1 cellular context compared by ENCODE assay signal in the genomic region with DNA sequence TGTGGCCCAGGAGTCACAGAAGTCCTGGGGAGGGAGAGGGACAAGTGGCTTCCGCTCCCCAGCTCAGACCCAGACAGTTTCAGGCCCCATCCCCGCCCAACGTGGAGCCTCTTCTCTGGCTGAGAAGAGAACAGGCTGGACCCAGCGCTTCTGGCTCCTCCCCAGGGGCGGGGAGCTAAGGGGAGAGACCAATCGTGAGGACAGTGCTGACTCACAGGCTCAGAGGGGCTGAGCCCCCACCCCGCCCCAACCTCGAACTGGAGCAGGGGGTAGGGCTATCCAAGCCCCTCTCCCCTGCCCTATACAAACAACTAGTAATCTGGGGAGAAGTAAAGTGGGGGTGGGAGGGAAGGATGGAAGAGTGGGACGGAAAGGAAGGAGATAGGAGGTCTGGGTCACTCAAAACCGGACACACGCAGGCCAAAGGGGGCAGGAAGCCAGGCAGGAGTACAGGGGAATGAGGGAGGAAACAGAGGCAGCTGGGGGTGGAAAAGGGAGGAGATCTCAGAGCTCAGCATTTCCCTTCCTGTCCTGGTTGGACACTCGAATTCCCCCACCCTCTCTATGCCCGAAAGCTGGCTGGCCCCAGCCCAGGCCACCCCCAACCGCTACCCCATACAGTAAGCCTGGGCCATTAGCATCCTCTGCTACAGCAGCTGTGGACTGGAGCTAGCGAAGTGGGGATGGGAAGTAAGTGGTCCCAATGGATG.
A peak's percentile ranks its signal among the peaks of the same experiment; 100 is the strongest.
TF ChIP-seq lines count a peak whose summit lies in the region.

A gene with protein sequence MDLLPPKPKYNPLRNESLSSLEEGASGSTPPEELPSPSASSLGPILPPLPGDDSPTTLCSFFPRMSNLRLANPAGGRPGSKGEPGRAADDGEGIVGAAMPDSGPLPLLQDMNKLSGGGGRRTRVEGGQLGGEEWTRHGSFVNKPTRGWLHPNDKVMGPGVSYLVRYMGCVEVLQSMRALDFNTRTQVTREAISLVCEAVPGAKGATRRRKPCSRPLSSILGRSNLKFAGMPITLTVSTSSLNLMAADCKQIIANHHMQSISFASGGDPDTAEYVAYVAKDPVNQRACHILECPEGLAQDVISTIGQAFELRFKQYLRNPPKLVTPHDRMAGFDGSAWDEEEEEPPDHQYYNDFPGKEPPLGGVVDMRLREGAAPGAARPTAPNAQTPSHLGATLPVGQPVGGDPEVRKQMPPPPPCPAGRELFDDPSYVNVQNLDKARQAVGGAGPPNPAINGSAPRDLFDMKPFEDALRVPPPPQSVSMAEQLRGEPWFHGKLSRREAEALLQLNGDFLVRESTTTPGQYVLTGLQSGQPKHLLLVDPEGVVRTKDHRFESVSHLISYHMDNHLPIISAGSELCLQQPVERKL (minus strand): TSS at position 117 of the 710 bp plus-strand sequence. CDS start 221 bp downstream, outside the sequence.

TF ChIP-seq in HepG2, 621 proteins besides CTCF, POLR2A, EP300 and RAD21 (continued from another document and continues in another):
- TF ChIP-seq AGO2 (optimal IDR thresholded peaks at IDR 0.05; ENCODE audit: low read depth, low read length) (no peak), ZNF251 (CRISPR knock-in tag; IDR thresholded peaks at IDR 0.05) (no peak), HMG20A (CRISPR knock-in tag; IDR thresholded peaks at IDR 0.05; ENCODE audit: borderline replicate concordance) (no peak), HMG20B (CRISPR knock-in tag; conservative IDR thresholded peaks at IDR 0.05) (no peak), SOX5 (CRISPR knock-in tag; IDR thresholded peaks at IDR 0.05; ENCODE audit: borderline replicate concordance) (no peak), PAWR (CRISPR knock-in tag; IDR thresholded peaks at IDR 0.05; ENCODE audit: borderline replicate concordance) (no peak), ZC3H13 (CRISPR knock-in tag; IDR thresholded peaks at IDR 0.05) (no peak), SRF (IDR thresholded peaks at IDR 0.05; ENCODE audit: low read depth, low read length) (no peak), ZNF235 (CRISPR knock-in tag; IDR thresholded peaks at IDR 0.05; ENCODE audit: borderline replicate concordance) (no peak), ZNF501 (CRISPR knock-in tag; IDR thresholded peaks at IDR 0.05) (peak; percentile 74), KLF9 (CRISPR knock-in tag; IDR thresholded peaks at IDR 0.05; ENCODE audit: low read depth) (no peak), TCF12 (IDR thresholded peaks at IDR 0.05) (no peak), TCF12 (CRISPR knock-in tag; IDR thresholded peaks at IDR 0.05) (no peak), ELF4 (CRISPR knock-in tag; IDR thresholded peaks at IDR 0.05; ENCODE audit: borderline replicate concordance) (no peak), HNF4G (IDR thresholded peaks at IDR 0.05; ENCODE audit: borderline replicate concordance, low read depth, low read length) (no peak), HNF4G (CRISPR knock-in tag; IDR thresholded peaks at IDR 0.05; ENCODE audit: borderline replicate concordance, low read depth) (no peak), ZNF577 (CRISPR knock-in tag; IDR thresholded peaks at IDR 0.05; ENCODE audit: borderline replicate concordance, low read depth) (no peak), ATM (IDR thresholded peaks at IDR 0.05; ENCODE audit: borderline replicate concordance) (no peak), ZNF605 (CRISPR knock-in tag; IDR thresholded peaks at IDR 0.05) (no peak), ELF3 (CRISPR knock-in tag; IDR thresholded peaks at IDR 0.05) (no peak; the same call in 1 of the 2 replicates), YEATS4 (CRISPR knock-in tag; IDR thresholded peaks at IDR 0.05; ENCODE audit: borderline replicate concordance) (no peak; the same call in 1 of the 2 replicates), ZNF556 (CRISPR knock-in tag; IDR thresholded peaks at IDR 0.05; ENCODE audit: borderline replicate concordance) (no peak), SNAI1 (CRISPR knock-in tag; IDR thresholded peaks at IDR 0.05; ENCODE audit: borderline replicate concordance) (no peak), TBL1XR1 (IDR thresholded peaks at IDR 0.05; ENCODE audit: borderline replicate concordance, low read length, partially characterized antibody) (no peak), RARA (CRISPR knock-in tag; IDR thresholded peaks at IDR 0.05) (no peak), MTF2 (CRISPR knock-in tag; IDR thresholded peaks at IDR 0.05; ENCODE audit: borderline replicate concordance) (no peak), RFX3 (CRISPR knock-in tag; IDR thresholded peaks at IDR 0.05) (no peak), SUZ12 (IDR thresholded peaks at IDR 0.05; ENCODE audit: low read depth, low read length) (no peak), ZNF672 (CRISPR knock-in tag; IDR thresholded peaks at IDR 0.05) (no peak), ZNF564 (CRISPR knock-in tag; IDR thresholded peaks at IDR 0.05) (no peak), CREM (IDR thresholded peaks at IDR 0.05) (peak; percentile 27; the same call in 1 of the 2 replicates), CREM (CRISPR knock-in tag; IDR thresholded peaks at IDR 0.05) (no peak), ZBTB7B (CRISPR knock-in tag; IDR thresholded peaks at IDR 0.05) (peak; percentile 26; the same call in 1 of the 2 replicates), ZNF382 (CRISPR knock-in tag; IDR thresholded peaks at IDR 0.05; ENCODE audit: borderline replicate concordance) (no peak), TSC22D2 (CRISPR knock-in tag; IDR thresholded peaks at IDR 0.05; ENCODE audit: borderline replicate concordance) (no peak), ZNF720 (CRISPR knock-in tag; IDR thresholded peaks at IDR 0.05) (no peak), ZNF547 (CRISPR knock-in tag; IDR thresholded peaks at IDR 0.05) (no peak), KLF6 (CRISPR knock-in tag; IDR thresholded peaks at IDR 0.05) (no peak), CBX5 (CRISPR knock-in tag; IDR thresholded peaks at IDR 0.05; ENCODE audit: borderline replicate concordance) (no peak), ISL2 (CRISPR knock-in tag; IDR thresholded peaks at IDR 0.05) (no peak), ZNF670 (CRISPR knock-in tag; IDR thresholded peaks at IDR 0.05; ENCODE audit: borderline replicate concordance) (no peak), FOXM1 (CRISPR knock-in tag; IDR thresholded peaks at IDR 0.05) (no peak), ZNF343 (CRISPR knock-in tag; IDR thresholded peaks at IDR 0.05) (no peak), ZFP1 (CRISPR knock-in tag; IDR thresholded peaks at IDR 0.05) (no peak), ZKSCAN1 (IDR thresholded peaks at IDR 0.05; ENCODE audit: low read length) (no peak), ZNF317 (CRISPR knock-in tag; IDR thresholded peaks at IDR 0.05) (no peak), HHEX (CRISPR knock-in tag; IDR thresholded peaks at IDR 0.05) (no peak), ZNF567 (CRISPR knock-in tag; IDR thresholded peaks at IDR 0.05; ENCODE audit: borderline replicate concordance) (no peak), MTA1 (CRISPR knock-in tag; IDR thresholded peaks at IDR 0.05; ENCODE audit: borderline replicate concordance) (no peak), ZNF530 (CRISPR knock-in tag; IDR thresholded peaks at IDR 0.05; ENCODE audit: low read depth) (no peak), ZNF10 (CRISPR knock-in tag; IDR thresholded peaks at IDR 0.05; ENCODE audit: borderline replicate concordance, low read depth) (no peak), ZFY (CRISPR knock-in tag; IDR thresholded peaks at IDR 0.05) (no peak; the same call in 1 of the 2 replicates), ZNF652 (CRISPR knock-in tag; IDR thresholded peaks at IDR 0.05; ENCODE audit: borderline replicate concordance, low read depth) (no peak), MIXL1 (CRISPR knock-in tag; IDR thresholded peaks at IDR 0.05) (no peak), PPARG (CRISPR knock-in tag; conservative IDR thresholded peaks at IDR 0.05) (0 out of 2 replicates have a peak, but pooled peaks have one; percentile 40), HOXA9 (CRISPR knock-in tag; IDR thresholded peaks at IDR 0.05; ENCODE audit: borderline replicate concordance) (no peak), ZMYM4 (CRISPR knock-in tag; IDR thresholded peaks at IDR 0.05) (no peak)
- TF ChIP-seq, protein P1, sequence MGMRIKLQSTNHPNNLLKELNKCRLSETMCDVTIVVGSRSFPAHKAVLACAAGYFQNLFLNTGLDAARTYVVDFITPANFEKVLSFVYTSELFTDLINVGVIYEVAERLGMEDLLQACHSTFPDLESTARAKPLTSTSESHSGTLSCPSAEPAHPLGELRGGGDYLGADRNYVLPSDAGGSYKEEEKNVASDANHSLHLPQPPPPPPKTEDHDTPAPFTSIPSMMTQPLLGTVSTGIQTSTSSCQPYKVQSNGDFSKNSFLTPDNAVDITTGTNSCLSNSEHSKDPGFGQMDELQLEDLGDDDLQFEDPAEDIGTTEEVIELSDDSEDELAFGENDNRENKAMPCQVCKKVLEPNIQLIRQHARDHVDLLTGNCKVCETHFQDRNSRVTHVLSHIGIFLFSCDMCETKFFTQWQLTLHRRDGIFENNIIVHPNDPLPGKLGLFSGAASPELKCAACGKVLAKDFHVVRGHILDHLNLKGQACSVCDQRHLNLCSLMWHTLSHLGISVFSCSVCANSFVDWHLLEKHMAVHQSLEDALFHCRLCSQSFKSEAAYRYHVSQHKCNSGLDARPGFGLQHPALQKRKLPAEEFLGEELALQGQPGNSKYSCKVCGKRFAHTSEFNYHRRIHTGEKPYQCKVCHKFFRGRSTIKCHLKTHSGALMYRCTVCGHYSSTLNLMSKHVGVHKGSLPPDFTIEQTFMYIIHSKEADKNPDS (CRISPR knock-in tag; IDR thresholded peaks at IDR 0.05): no peak
- TF ChIP-seq, protein P2, sequence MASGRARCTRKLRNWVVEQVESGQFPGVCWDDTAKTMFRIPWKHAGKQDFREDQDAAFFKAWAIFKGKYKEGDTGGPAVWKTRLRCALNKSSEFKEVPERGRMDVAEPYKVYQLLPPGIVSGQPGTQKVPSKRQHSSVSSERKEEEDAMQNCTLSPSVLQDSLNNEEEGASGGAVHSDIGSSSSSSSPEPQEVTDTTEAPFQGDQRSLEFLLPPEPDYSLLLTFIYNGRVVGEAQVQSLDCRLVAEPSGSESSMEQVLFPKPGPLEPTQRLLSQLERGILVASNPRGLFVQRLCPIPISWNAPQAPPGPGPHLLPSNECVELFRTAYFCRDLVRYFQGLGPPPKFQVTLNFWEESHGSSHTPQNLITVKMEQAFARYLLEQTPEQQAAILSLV (CRISPR knock-in tag; IDR thresholded peaks at IDR 0.05; ENCODE audit: borderline replicate concordance): no peak
- TF ChIP-seq, protein P3, sequence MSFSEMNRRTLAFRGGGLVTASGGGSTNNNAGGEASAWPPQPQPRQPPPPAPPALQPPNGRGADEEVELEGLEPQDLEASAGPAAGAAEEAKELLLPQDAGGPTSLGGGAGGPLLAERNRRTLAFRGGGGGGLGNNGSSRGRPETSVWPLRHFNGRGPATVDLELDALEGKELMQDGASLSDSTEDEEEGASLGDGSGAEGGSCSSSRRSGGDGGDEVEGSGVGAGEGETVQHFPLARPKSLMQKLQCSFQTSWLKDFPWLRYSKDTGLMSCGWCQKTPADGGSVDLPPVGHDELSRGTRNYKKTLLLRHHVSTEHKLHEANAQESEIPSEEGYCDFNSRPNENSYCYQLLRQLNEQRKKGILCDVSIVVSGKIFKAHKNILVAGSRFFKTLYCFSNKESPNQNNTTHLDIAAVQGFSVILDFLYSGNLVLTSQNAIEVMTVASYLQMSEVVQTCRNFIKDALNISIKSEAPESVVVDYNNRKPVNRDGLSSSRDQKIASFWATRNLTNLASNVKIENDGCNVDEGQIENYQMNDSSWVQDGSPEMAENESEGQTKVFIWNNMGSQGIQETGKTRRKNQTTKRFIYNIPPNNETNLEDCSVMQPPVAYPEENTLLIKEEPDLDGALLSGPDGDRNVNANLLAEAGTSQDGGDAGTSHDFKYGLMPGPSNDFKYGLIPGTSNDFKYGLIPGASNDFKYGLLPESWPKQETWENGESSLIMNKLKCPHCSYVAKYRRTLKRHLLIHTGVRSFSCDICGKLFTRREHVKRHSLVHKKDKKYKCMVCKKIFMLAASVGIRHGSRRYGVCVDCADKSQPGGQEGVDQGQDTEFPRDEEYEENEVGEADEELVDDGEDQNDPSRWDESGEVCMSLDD (CRISPR knock-in tag; IDR thresholded peaks at IDR 0.05; ENCODE audit: borderline replicate concordance): no peak
- TF ChIP-seq, protein P4, sequence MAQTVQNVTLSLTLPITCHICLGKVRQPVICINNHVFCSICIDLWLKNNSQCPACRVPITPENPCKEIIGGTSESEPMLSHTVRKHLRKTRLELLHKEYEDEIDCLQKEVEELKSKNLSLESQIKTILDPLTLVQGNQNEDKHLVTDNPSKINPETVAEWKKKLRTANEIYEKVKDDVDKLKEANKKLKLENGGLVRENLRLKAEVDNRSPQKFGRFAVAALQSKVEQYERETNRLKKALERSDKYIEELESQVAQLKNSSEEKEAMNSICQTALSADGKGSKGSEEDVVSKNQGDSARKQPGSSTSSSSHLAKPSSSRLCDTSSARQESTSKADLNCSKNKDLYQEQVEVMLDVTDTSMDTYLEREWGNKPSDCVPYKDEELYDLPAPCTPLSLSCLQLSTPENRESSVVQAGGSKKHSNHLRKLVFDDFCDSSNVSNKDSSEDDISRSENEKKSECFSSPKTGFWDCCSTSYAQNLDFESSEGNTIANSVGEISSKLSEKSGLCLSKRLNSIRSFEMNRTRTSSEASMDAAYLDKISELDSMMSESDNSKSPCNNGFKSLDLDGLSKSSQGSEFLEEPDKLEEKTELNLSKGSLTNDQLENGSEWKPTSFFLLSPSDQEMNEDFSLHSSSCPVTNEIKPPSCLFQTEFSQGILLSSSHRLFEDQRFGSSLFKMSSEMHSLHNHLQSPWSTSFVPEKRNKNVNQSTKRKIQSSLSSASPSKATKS (CRISPR knock-in tag; IDR thresholded peaks at IDR 0.05): no peak
- TF ChIP-seq, protein P5, sequence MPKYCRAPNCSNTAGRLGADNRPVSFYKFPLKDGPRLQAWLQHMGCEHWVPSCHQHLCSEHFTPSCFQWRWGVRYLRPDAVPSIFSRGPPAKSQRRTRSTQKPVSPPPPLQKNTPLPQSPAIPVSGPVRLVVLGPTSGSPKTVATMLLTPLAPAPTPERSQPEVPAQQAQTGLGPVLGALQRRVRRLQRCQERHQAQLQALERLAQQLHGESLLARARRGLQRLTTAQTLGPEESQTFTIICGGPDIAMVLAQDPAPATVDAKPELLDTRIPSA (CRISPR knock-in tag; IDR thresholded peaks at IDR 0.05; ENCODE audit: borderline replicate concordance): no peak
- TF ChIP-seq, protein P6, sequence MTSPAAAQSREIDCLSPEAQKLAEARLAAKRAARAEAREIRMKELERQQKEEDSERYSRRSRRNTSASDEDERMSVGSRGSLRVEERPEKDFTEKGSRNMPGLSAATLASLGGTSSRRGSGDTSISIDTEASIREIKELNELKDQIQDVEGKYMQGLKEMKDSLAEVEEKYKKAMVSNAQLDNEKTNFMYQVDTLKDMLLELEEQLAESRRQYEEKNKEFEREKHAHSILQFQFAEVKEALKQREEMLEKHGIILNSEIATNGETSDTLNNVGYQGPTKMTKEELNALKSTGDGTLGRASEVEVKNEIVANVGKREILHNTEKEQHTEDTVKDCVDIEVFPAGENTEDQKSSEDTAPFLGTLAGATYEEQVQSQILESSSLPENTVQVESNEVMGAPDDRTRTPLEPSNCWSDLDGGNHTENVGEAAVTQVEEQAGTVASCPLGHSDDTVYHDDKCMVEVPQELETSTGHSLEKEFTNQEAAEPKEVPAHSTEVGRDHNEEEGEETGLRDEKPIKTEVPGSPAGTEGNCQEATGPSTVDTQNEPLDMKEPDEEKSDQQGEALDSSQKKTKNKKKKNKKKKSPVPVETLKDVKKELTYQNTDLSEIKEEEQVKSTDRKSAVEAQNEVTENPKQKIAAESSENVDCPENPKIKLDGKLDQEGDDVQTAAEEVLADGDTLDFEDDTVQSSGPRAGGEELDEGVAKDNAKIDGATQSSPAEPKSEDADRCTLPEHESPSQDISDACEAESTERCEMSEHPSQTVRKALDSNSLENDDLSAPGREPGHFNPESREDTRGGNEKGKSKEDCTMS (CRISPR knock-in tag; conservative IDR thresholded peaks at IDR 0.05): no peak
